17 cellular contexts compared by ENCODE assay signal in genomic region chr7:11474902-11475585, GRCh38.
"Had no signal": no experiment of that assay in that cellular context is flagged by ENCODE, and none has a peak within 500 bp of the region (broad histone marks: within the 10 kb centered on the region; RNA-seq: fewer than 3 reads in every experiment).

No MANE protein-coding gene starts in this region.

- H3K4me1 ChIP-seq: colonic mucosa, right atrium auricular region, tibial artery had no signal

- H3K27me3 ChIP-seq: cardiac muscle cell, colonic mucosa, right atrium auricular region, tibial artery had no signal

- ATAC-seq: activated CD8-positive, alpha-beta T cell treated with anti-CD3 and anti-CD28 coated beads, Interleukin-2, amount 10 ng/mL, durations not matched to agents 7 days and 5 days had no signal

- H3K4me3 ChIP-seq: cardiac muscle cell, colonic mucosa, lung, right atrium auricular region, tibial artery had no signal

- H3K9me3 ChIP-seq: colonic mucosa, right atrium auricular region, tibial artery had no signal

- DNase-seq: activated CD4-positive, alpha-beta T cell treated with anti-CD3 and anti-CD28 coated beads for 4 hours; activated CD8-positive, alpha-beta memory T cell treated with anti-CD3 and anti-CD28 coated beads, Interleukin-2, amount 50 U/mL, for 48 hours; activated CD8-positive, alpha-beta T cell treated with anti-CD3 and anti-CD28 coated beads, Interleukin-2, amount 10 ng/mL, durations not matched to agents 7 days and 5 days; activated naive CD8-positive, alpha-beta T cell treated with anti-CD3 and anti-CD28 coated beads, Interleukin-2, amount 10 ng/mL, durations not matched to agents 7 days and 5 days; anterior cingulate cortex; colonic mucosa; effector CD4-positive, alpha-beta T cell; erythroblast; glutamatergic neuron; midbrain; naive B cell; small intestine; T-helper 9 cell; tibial artery had no signal

- H3K27ac ChIP-seq: cardiac muscle cell, colonic mucosa, right atrium auricular region, tibial artery had no signal

- H3K36me3 ChIP-seq: cardiac muscle cell, colonic mucosa, right atrium auricular region, tibial artery had no signal
